ENCODE assay signal across 12 cellular contexts in the genomic region with DNA sequence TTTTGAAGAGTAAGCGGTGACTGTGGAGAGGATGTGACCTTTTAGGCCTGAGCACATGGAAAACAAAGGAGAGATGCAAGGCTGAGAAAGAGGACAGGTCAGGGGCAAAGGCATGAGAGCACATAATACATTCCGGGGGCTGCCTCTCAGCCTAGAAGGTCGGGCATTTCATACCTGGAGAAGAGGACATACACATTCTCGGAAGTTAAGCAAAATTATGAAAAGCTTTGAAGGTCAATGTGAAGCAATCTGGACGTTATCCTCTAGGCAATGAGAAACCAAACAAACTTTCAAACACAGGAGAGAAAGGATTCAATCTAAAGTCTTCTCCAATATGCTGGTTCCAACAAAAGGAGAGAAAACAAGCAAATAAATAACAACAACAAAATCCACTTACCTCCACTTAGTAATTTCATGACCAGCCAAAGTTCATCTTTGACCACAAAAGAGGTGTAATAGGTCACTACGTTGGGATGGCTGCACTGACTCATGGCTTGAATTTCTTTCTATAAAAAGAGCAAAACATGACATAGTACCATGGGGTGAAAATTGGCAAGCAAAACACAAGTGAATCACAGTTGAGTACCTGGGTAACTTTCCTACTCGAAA.
DNase-seq lines count a peak whose midpoint lies in the region; ATAC-seq, FAIRE-seq and TF ChIP-seq lines count a peak whose summit lies in the region.
"Had no signal": no experiment of that assay in that cellular context is flagged by ENCODE, and none has a peak within 500 bp of the region (broad histone marks: within the 10 kb centered on the region; RNA-seq: fewer than 3 reads in every experiment).

No MANE protein-coding gene starts in this region.

- POLR2A ChIA-PET in A673 (lab: Charles Lee; ENCODE audit: low non-redundant PET): no interaction called here

- no peaks in the 10 kb centered on the region for H3K27me3 ChIP-seq in BLaER1 treated with 17β-estradiol and CSF1 and Interleukin-3, amounts not matched to agents 10 nM and 100 nM
- no peaks in the 10 kb centered on the region for H3K27me3 ChIP-seq in keratinocyte (ENCODE audit: control insufficient read depth, extremely low read depth, insufficient read depth, low read length)
- H3K27me3 ChIP-seq in A673 (replicated peaks; ENCODE audit: insufficient read depth, low read depth, low read length, poor library complexity): no peaks in the 10 kb centered on the region
- H3K27me3 ChIP-seq: dorsolateral prefrontal cortex, neutrophil had no signal

- peak overlapping the region; percentile 59 to 88 (median 66) for H3K4me2 ChIP-seq in BLaER1 treated with 17β-estradiol and CSF1 and Interleukin-3, amounts not matched to agents 10 nM and 100 nM
- H3K4me2 ChIP-seq in keratinocyte (ENCODE audit: control insufficient read depth, extremely low read depth, insufficient read depth, low read depth, low read length): no peak overlapping the region

- no peaks in the 10 kb centered on the region for H3K27me3 Mint-ChIP-seq in activated naive CD8-positive, alpha-beta T cell treated with anti-CD3 and anti-CD28 coated beads, Interleukin-2, amount 50 U/mL, for 24 hours

- no peaks in the 10 kb centered on the region for H3K9me3 ChIP-seq in BLaER1 treated with 17β-estradiol and CSF1 and Interleukin-3, amounts not matched to agents 10 nM and 100 nM (replicated peaks in 1 of 11)
- H3K9me3 ChIP-seq in keratinocyte (ENCODE audit: control insufficient read depth, low read depth, low read length) (no peaks in the 10 kb centered on the region), A673 (ENCODE audit: low read depth, low read length, poor library complexity, severe bottlenecking) (no peaks in the 10 kb centered on the region)
- H3K9me3 ChIP-seq: neutrophil had no signal

- FAIRE-seq in keratinocyte (lab: Jason Lieb, UNC): peak; percentile 52

- H3K79me2 ChIP-seq in keratinocyte (ENCODE audit: control insufficient read depth, insufficient read depth, low read length): peaks cover 4% of the 10 kb centered on the region

- peaks cover 0 to 5% (median 0%) of the 10 kb centered on the region in 11 experiments; a peak in 1 of 22 replicates for H4K20me1 ChIP-seq in BLaER1 treated with 17β-estradiol and CSF1 and Interleukin-3, amounts not matched to agents 10 nM and 100 nM
- no peaks in the 10 kb centered on the region for H4K20me1 ChIP-seq in keratinocyte (ENCODE audit: control insufficient read depth, extremely low read depth, insufficient read depth, low read length)

- no peaks in the 10 kb centered on the region for H3K9me1 ChIP-seq in keratinocyte (ENCODE audit: control insufficient read depth, extremely low read depth, insufficient read depth, low read length)

- no peak overlapping the region for H3K9ac ChIP-seq in BLaER1 treated with 17β-estradiol and CSF1 and Interleukin-3, amounts not matched to agents 10 nM and 100 nM
- H3K9ac ChIP-seq in keratinocyte (ENCODE audit: control insufficient read depth, extremely low read depth, insufficient read depth, low read length): no peak overlapping the region

- BruUV-seq in A673 (replicated peaks; lab: Mats Ljungman, UMichigan): no TSS peak

- peaks cover 0 to 83% (median 21%) of the 10 kb centered on the region in 11 experiments; a peak in 16 of 22 replicates for H3K36me3 ChIP-seq in BLaER1 treated with 17β-estradiol and CSF1 and Interleukin-3, amounts not matched to agents 10 nM and 100 nM
- H3K36me3 ChIP-seq in keratinocyte (ENCODE audit: control insufficient read depth in 2 of 2, extremely low read depth in 1 of 2, insufficient read depth in 2 of 2, low read length in 2 of 2) (no peaks in the 10 kb centered on the region), A673 (ENCODE audit: insufficient read depth, low read length, poor library complexity, severe bottlenecking) (no peaks in the 10 kb centered on the region)
- H3K36me3 ChIP-seq: neutrophil had no signal

- no peaks in the 10 kb centered on the region for H3K9me3 Mint-ChIP-seq in activated naive CD8-positive, alpha-beta T cell treated with anti-CD3 and anti-CD28 coated beads, Interleukin-2, amount 50 U/mL, for 24 hours

- TF ChIP-seq CTCF in keratinocyte (optimal IDR thresholded peaks at IDR 0.05 in 1 of 3, IDR thresholded peaks at IDR 0.05 in 1 of 3, conservative IDR thresholded peaks at IDR 0.05 in 1 of 3; ENCODE audit: extremely low read depth in 1 of 3, insufficient read depth in 2 of 3, low read length in 3 of 3) (no peak), A673 (conservative IDR thresholded peaks at IDR 0.05; ENCODE audit: low read depth, low read length) (no peak)

- H3K4me1 ChIP-seq in BLaER1 treated with 17β-estradiol and CSF1 and Interleukin-3, amounts not matched to agents 10 nM and 100 nM: peaks cover 64 to 79% (median 72%) of the 10 kb centered on the region in 10 experiments
- H3K4me1 ChIP-seq in keratinocyte (ENCODE audit: control insufficient read depth, extremely low read depth, insufficient read depth, low read length) (peaks cover 6% of the 10 kb centered on the region), A673 (ENCODE audit: insufficient read depth, low read length, poor library complexity, severe bottlenecking) (peaks cover 19% of the 10 kb centered on the region)

- intact Hi-C loops in A673 (cut with micrococcal nuclease; ENCODE audit: unreplicated experiment): no loop called here

- peaks cover 49% of the 10 kb centered on the region for H3K4me1 Mint-ChIP-seq in activated naive CD8-positive, alpha-beta T cell treated with anti-CD3 and anti-CD28 coated beads, Interleukin-2, amount 50 U/mL, for 24 hours

- peak overlapping the region in 6 of 11 experiments; percentile 2 to 55 (median 36); a peak in 8 of 22 replicates for H3K27ac ChIP-seq in BLaER1 treated with 17β-estradiol and CSF1 and Interleukin-3, amounts not matched to agents 10 nM and 100 nM
- H3K27ac ChIP-seq in keratinocyte (ENCODE audit: control insufficient read depth, insufficient read depth, low read length) (no peak overlapping the region), A673 (ENCODE audit: low read depth, low read length, poor library complexity, severe bottlenecking) (no peak overlapping the region)
- H3K27ac ChIP-seq: neutrophil had no signal

- peak overlapping the region; percentile 47 for H3K4me3 Mint-ChIP-seq in activated naive CD8-positive, alpha-beta T cell treated with anti-CD3 and anti-CD28 coated beads, Interleukin-2, amount 50 U/mL, for 24 hours

- H3K4me3 ChIP-seq in BLaER1 treated with 17β-estradiol and CSF1 and Interleukin-3, amounts not matched to agents 10 nM and 100 nM: no peak overlapping the region
- H3K4me3 ChIP-seq in keratinocyte (ENCODE audit: control insufficient read depth in 2 of 3, extremely low read depth in 1 of 3, insufficient read depth in 2 of 3, low read depth in 1 of 3, low read length in 3 of 3) (no peak overlapping the region), A673 (ENCODE audit: low read depth, low read length, poor library complexity, severe bottlenecking) (no peak overlapping the region)
- H3K4me3 ChIP-seq: dorsolateral prefrontal cortex had no signal

- peaks cover 33% of the 10 kb centered on the region for H3K36me3 Mint-ChIP-seq in activated naive CD8-positive, alpha-beta T cell treated with anti-CD3 and anti-CD28 coated beads, Interleukin-2, amount 50 U/mL, for 24 hours (ENCODE audit: low read depth)

- peak; percentile 74 for ATAC-seq in activated naive CD8-positive, alpha-beta T cell treated with anti-CD3 and anti-CD28 coated beads, Interleukin-2, amount 50 U/mL, for 24 hours
- ATAC-seq in GM18502 (IDR thresholded peaks at IDR 0.05; ENCODE audit: poor library complexity, unreplicated experiment) (no peak), HG03432 (IDR thresholded peaks at IDR 0.05; ENCODE audit: unreplicated experiment) (no peak)

- H3K27ac Mint-ChIP-seq in activated naive CD8-positive, alpha-beta T cell treated with anti-CD3 and anti-CD28 coated beads, Interleukin-2, amount 50 U/mL, for 24 hours: peak overlapping the region; percentile 91

- peak; percentile 11 for DNase-seq in HK-2 (ENCODE audit: unreplicated experiment)
- no peak for DNase-seq in activated naive CD8-positive, alpha-beta T cell treated with anti-CD3 and anti-CD28 coated beads, Interleukin-2, amount 50 U/mL, for 24 hours
- no peak for DNase-seq in keratinocyte (ENCODE audit: low read depth, low spot score)
- no peak for DNase-seq in A673 (ENCODE audit: low spot score)
- DNase-seq in COLO668 (lab: John Stamatoyannopoulos, UW; ENCODE audit: unreplicated experiment): no peak
- DNase-seq: DMS153, dorsolateral prefrontal cortex, NCI-H345 had no signal

- no peak overlapping the region for H2AFZ ChIP-seq in keratinocyte (ENCODE audit: control insufficient read depth, low read length)

- CTCF ChIA-PET in A673 (lab: Charles Lee): no interaction called here

- dilution Hi-C loops in keratinocyte (cut with MboI; ENCODE audit: extremely low pct_ligation_motif_present, low sequenced_read_pairs): no loop called here

Comparison
In these comparisons a context has a peak if more than half of its experiments do, and no peak if none do; other contexts are left out.
1. H3K27ac ChIP-seq: peak in BLaER1 treated with 17β-estradiol and CSF1 and Interleukin-3, amounts not matched to agents 10 nM and 100 nM (6 of 11); none in keratinocyte (single experiment) and A673 (single experiment).